ENCODE assay signal across 23 cellular contexts in genomic region chr15:31525988-31526665, GRCh38.
DNase-seq lines count a peak whose midpoint lies in the region; ATAC-seq and TF ChIP-seq lines count a peak whose summit lies in the region.
"Had no signal": no experiment of that assay in that cellular context is flagged by ENCODE, and none has a peak within 500 bp of the region (broad histone marks: within the 10 kb centered on the region; RNA-seq: fewer than 3 reads in every experiment).

No MANE protein-coding gene starts in this region.

- H3K36me3 ChIP-seq in right atrium auricular region (peaks cover 5% of the 10 kb centered on the region), heart right ventricle (no peaks in the 10 kb centered on the region), neural progenitor cell (no peaks in the 10 kb centered on the region), upper lobe of left lung (no peaks in the 10 kb centered on the region)
- H3K36me3 ChIP-seq: BE2C; BLaER1 treated with 17β-estradiol and CSF1 and Interleukin-3, amounts not matched to agents 10 nM and 100 nM had no signal

- no peaks in the 10 kb centered on the region for H3K27me3 ChIP-seq in right atrium auricular region
- H3K27me3 ChIP-seq in heart right ventricle: no peaks in the 10 kb centered on the region
- no peaks in the 10 kb centered on the region for H3K27me3 ChIP-seq in neural progenitor cell
- H3K27me3 ChIP-seq in upper lobe of left lung: no peaks in the 10 kb centered on the region
- H3K27me3 ChIP-seq: BLaER1 treated with 17β-estradiol and CSF1 and Interleukin-3, amounts not matched to agents 10 nM and 100 nM had no signal

- H3K9ac ChIP-seq in neural progenitor cell: no peak overlapping the region
- H3K9ac ChIP-seq: BLaER1 treated with 17β-estradiol and CSF1 and Interleukin-3, amounts not matched to agents 10 nM and 100 nM had no signal

- ATAC-seq in heart right ventricle (no peak), upper lobe of left lung (ENCODE audit: low FRiP score in 2 of 2) (peak; percentile 5 to 16)
- ATAC-seq: A549, GM12878, HCT116 had no signal

- no peaks in the 10 kb centered on the region for H3F3A ChIP-seq in neural progenitor cell (ENCODE audit: low read depth)

- intact Hi-C loops in heart right ventricle (cut with DNase I): no loop called here

- no peak for TF ChIP-seq EP300 in upper lobe of left lung (IDR thresholded peaks at IDR 0.05)

- TF ChIP-seq POLR2A in upper lobe of left lung (IDR thresholded peaks at IDR 0.05): no peak

- H2AFZ ChIP-seq in neural progenitor cell (replicated peaks): no peak overlapping the region
- H2AFZ ChIP-seq: GM23338 had no signal

- no peak overlapping the region for H3K4me3 ChIP-seq in right atrium auricular region
- no peak overlapping the region for H3K4me3 ChIP-seq in heart right ventricle
- no peak overlapping the region for H3K4me3 ChIP-seq in neural progenitor cell
- H3K4me3 ChIP-seq in upper lobe of left lung: no peak overlapping the region
- H3K4me3 ChIP-seq: A549; BLaER1 treated with 17β-estradiol and CSF1 and Interleukin-3, amounts not matched to agents 10 nM and 100 nM; GM12878; GM23338 had no signal

- H3K27ac Mint-ChIP-seq in neural progenitor cell: peak overlapping the region; percentile 60
- H3K27ac Mint-ChIP-seq: CD4-positive, alpha-beta T cell; CD8-positive, alpha-beta memory T cell had no signal

- H3K4me2 ChIP-seq in neural progenitor cell: no peak overlapping the region
- H3K4me2 ChIP-seq: A549; BLaER1 treated with 17β-estradiol and CSF1 and Interleukin-3, amounts not matched to agents 10 nM and 100 nM; GM23338 had no signal

- H3K4me1 ChIP-seq in right atrium auricular region (no peaks in the 10 kb centered on the region), heart right ventricle (peaks cover 0 to 11% (median 0%) of the 10 kb centered on the region in 9 donors), neural progenitor cell (peaks cover 3% of the 10 kb centered on the region), upper lobe of left lung (no peaks in the 10 kb centered on the region)
- H3K4me1 ChIP-seq: A549, BE2C had no signal

- H3K4me1 Mint-ChIP-seq in neural progenitor cell: peaks cover 11% of the 10 kb centered on the region
- H3K4me1 Mint-ChIP-seq: CD14-positive monocyte; CD8-positive, alpha-beta memory T cell had no signal

- H3K36me3 Mint-ChIP-seq in neural progenitor cell: no peaks in the 10 kb centered on the region
- H3K36me3 Mint-ChIP-seq: CD14-positive monocyte had no signal

- TF ChIP-seq CTCF in right atrium auricular region (IDR thresholded peaks at IDR 0.05) (no peak), heart right ventricle (IDR thresholded peaks at IDR 0.05) (no peak), neural progenitor cell (IDR thresholded peaks at IDR 0.05) (no peak), upper lobe of left lung (IDR thresholded peaks at IDR 0.05) (no peak)

- H3K9me3 Mint-ChIP-seq in neural progenitor cell: no peaks in the 10 kb centered on the region
- H3K9me3 Mint-ChIP-seq: CD4-positive, alpha-beta T cell; GM23338; H9 had no signal

- no peaks in the 10 kb centered on the region for H4K20me1 ChIP-seq in neural progenitor cell (ENCODE audit: low read depth)
- H4K20me1 ChIP-seq: BLaER1 treated with 17β-estradiol and CSF1 and Interleukin-3, amounts not matched to agents 10 nM and 100 nM had no signal

- no peak overlapping the region for H3K4me3 Mint-ChIP-seq in neural progenitor cell
- H3K4me3 Mint-ChIP-seq: CD14-positive monocyte; CD4-positive, alpha-beta T cell; CD8-positive, alpha-beta memory T cell; GM23338; H9 had no signal

- peak; percentile 30 for DNase-seq in right atrium auricular region (ENCODE audit: low spot score)
- no peak for DNase-seq in heart right ventricle
- DNase-seq in neural progenitor cell (ENCODE audit: low spot score): no peak
- DNase-seq in upper lobe of left lung: peak in 1 of 2 donors; percentile 51
- no peak for DNase-seq in putamen (ENCODE audit: low spot score)
- DNase-seq in NCI-H2029 (lab: John Stamatoyannopoulos, UW): no peak
- DNase-seq: 8988T; ACHN; AML-193; BE2C; CD4-positive, alpha-beta T cell; CD8-positive, alpha-beta memory T cell; DMS 273 treated with DMSO at 0.1 percent for 48 hours; DMS79; EL; GDM1; H9 had no signal

- H3K9me3 ChIP-seq in right atrium auricular region (no peaks in the 10 kb centered on the region), heart right ventricle (no peaks in the 10 kb centered on the region), neural progenitor cell (ENCODE audit: low read depth) (no peaks in the 10 kb centered on the region), upper lobe of left lung (no peaks in the 10 kb centered on the region)
- H3K9me3 ChIP-seq: A549; BE2C; BLaER1 treated with 17β-estradiol and CSF1 and Interleukin-3, amounts not matched to agents 10 nM and 100 nM had no signal

- H3K27ac ChIP-seq in right atrium auricular region (no peak overlapping the region), heart right ventricle (no peak overlapping the region), neural progenitor cell (no peak overlapping the region), upper lobe of left lung (no peak overlapping the region)
- H3K27ac ChIP-seq: A549; BLaER1 treated with 17β-estradiol and CSF1 and Interleukin-3, amounts not matched to agents 10 nM and 100 nM had no signal

- H3K79me2 ChIP-seq in neural progenitor cell (ENCODE audit: low read depth): no peaks in the 10 kb centered on the region

- WGBS in heart right ventricle, 2 donors: 90 to 97% methylated on average over 18 of the region's 18 CpGs
- 90 to 98% methylated on average over 16 to 18 of the region's 18 CpGs for WGBS in upper lobe of left lung, 2 donors

- peaks cover 7% of the 10 kb centered on the region for H3K27me3 Mint-ChIP-seq in neural progenitor cell (ENCODE audit: insufficient read depth, low read depth)

Comparison
In these comparisons a context has a peak if more than half of its experiments do, and no peak if none do; other contexts are left out.
1. ATAC-seq: peak in upper lobe of left lung (2 of 2); none in heart right ventricle (0 of 8).